In genomic region chr4:75817901-75818300, GRCh38 we compare ENCODE assay signal across 6 cellular contexts.
"Had no signal": no experiment of that assay in that cellular context is flagged by ENCODE, and none has a peak within 500 bp of the region (broad histone marks: within the 10 kb centered on the region; RNA-seq: fewer than 3 reads in every experiment).

No MANE protein-coding gene starts in this region.

- ATAC-seq: K562 had no signal

- DNase-seq: GOT3, H7, HCEC 1CT, IMR-90 had no signal

- H3K27ac ChIP-seq: HL-60 had no signal

- H3K4me3 ChIP-seq: K562 had no signal
